In genomic region chr18:76490701-76491171, GRCh38 we compare ENCODE assay signal across 8 cellular contexts.
DNase-seq lines count a peak whose midpoint lies in the region; ATAC-seq, FAIRE-seq and TF ChIP-seq lines count a peak whose summit lies in the region.

No MANE protein-coding gene starts in this region.

- FAIRE-seq in D721Med (lab: Jason Lieb, UNC) = no peak

- TF ChIP-seq POLR2A in NB4 (IDR thresholded peaks at IDR 0.05; ENCODE audit: extremely low read depth, insufficient read length) = no peak

- TF ChIP-seq CTCF in GM10266 (IDR thresholded peaks at IDR 0.05; ENCODE audit: control insufficient read depth, insufficient read depth, low read depth, missing control alignments) (no peak), NB4 (IDR thresholded peaks at IDR 0.05; ENCODE audit: low read depth, low read length) (no peak), parathyroid adenoma (IDR thresholded peaks at IDR 0.05) (no peak), D721Med (IDR thresholded peaks at IDR 0.05; ENCODE audit: insufficient read depth, missing control alignments) (no peak)

- peak overlapping the region; percentile 53 for H3K27ac ChIP-seq in parathyroid adenoma

- no peaks in the 10 kb centered on the region for H3K27me3 ChIP-seq in parathyroid adenoma (ENCODE audit: control insufficient read depth, insufficient read depth, low read length)

- H3K36me3 ChIP-seq in parathyroid adenoma (ENCODE audit: control insufficient read depth, insufficient read depth, low read length) = no peaks in the 10 kb centered on the region

- peak overlapping the region; percentile 84 for H3K4me2 ChIP-seq in parathyroid adenoma (ENCODE audit: low read length)

- peaks cover 10% of the 10 kb centered on the region for H3K4me1 ChIP-seq in parathyroid adenoma

- no peak overlapping the region for H3K9ac ChIP-seq in parathyroid adenoma

- no peak for ATAC-seq in HG02623 (IDR thresholded peaks at IDR 0.05; ENCODE audit: unreplicated experiment)

- peaks cover 13% of the 10 kb centered on the region for H3K79me2 ChIP-seq in parathyroid adenoma

- H3K9me3 ChIP-seq in parathyroid adenoma (ENCODE audit: control insufficient read depth, low read length) = no peaks in the 10 kb centered on the region

- DNase-seq in GM10266 (ENCODE audit: extremely low spot score) (peak; percentile 49), NB4 (ENCODE audit: low read depth) (peak; percentile 62), germinal center (ENCODE audit: low spot score) (peak; percentile 57), HuH-7 (ENCODE audit: low spot score) (no peak), D721Med (ENCODE audit: insufficient read length, low spot score) (no peak)
- peak; percentile 28 for DNase-seq in activated T-helper 9 cell treated with anti-CD3 and anti-CD28 coated beads, Interleukin-2, amount 50 U/mL, for 16 hours (ENCODE audit: low read depth)

- peak overlapping the region; percentile 76 for H2AFZ ChIP-seq in parathyroid adenoma

- H3K4me3 ChIP-seq in NB4 (ENCODE audit: low read depth, low read length) (peak overlapping the region; percentile 77), parathyroid adenoma (ENCODE audit: low read depth, low read length) (peak overlapping the region; percentile 73)

Comparison
In these comparisons a context has a peak if more than half of its experiments do, and no peak if none do; other contexts are left out.
1. DNase-seq: peak in GM10266 (single experiment), NB4 (single experiment), activated T-helper 9 cell treated with anti-CD3 and anti-CD28 coated beads, Interleukin-2, amount 50 U/mL, for 16 hours (single experiment) and germinal center (single experiment); none in HuH-7 (single experiment) and D721Med (single experiment).